36 cellular contexts compared by ENCODE assay signal in the genomic region with DNA sequence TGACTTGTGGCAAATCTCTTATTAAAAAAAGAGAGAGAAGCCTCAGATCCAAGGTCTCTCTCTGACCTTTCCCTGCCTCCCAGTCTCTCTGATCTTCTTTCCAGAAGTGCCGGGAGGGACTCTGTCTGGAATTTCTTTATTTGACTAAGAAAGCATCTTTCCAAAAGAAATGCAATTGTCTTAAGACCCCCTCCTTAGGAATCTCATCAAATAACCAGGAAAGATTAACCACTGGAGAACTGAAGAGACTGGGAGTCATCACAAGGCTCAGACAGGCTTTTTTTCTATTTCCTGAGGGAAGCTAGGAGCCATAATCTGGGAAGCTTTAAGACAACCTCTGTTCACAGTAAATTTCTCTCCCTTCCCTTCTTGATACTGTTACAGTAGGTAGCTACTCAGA. TPM values are rescaled to one million over a fixed set of nuclear protein-coding genes. Genes with fewer than 3 reads are reported as not detected.
"Had no signal": no experiment of that assay in that cellular context is flagged by ENCODE, and none has a peak within 500 bp of the region (broad histone marks: within the 10 kb centered on the region; RNA-seq: fewer than 3 reads in every experiment).

No MANE protein-coding gene starts in this region.

- H3K4me1 ChIP-seq: breast epithelium had no signal

- H3K4me3 ChIP-seq: ascending aorta, body of pancreas, breast epithelium, PC-9 had no signal

- DNase-seq: activated CD4-positive, alpha-beta T cell treated with anti-CD3 and anti-CD28 coated beads for 1 hour; activated CD4-positive, alpha-beta T cell treated with anti-CD3 and anti-CD28 coated beads for 48 hours; activated CD4-positive, alpha-beta T cell treated with anti-CD3 and anti-CD28 coated beads, Interleukin-2, amount 50 U/mL, for 4 hours; activated CD4-positive, CD25-positive, alpha-beta regulatory T cell; activated CD8-positive, alpha-beta T cell treated with anti-CD3 and anti-CD28 coated beads for 36 hours; activated gamma-delta T cell; activated naive CD4-positive, alpha-beta T cell treated with Interleukin-2 at 50 U/mL for 16 hours; activated naive CD8-positive, alpha-beta T cell treated with anti-CD3 and anti-CD28 coated beads, Interleukin-2, amount 10 ng/mL, durations not matched to agents 7 days and 5 days; activated T-cell treated with anti-CD3 and anti-CD28 coated beads, Interleukin-2, amount 50 U/mL, for 1 hour; activated T-cell treated with anti-CD3 and anti-CD28 coated beads, Interleukin-2, amount 50 U/mL, for 72 hours; amygdala; body of pancreas; MM.1S; MV-4-11; NCI-H1092; NCI-H1436 treated with DMSO at 0.1 percent for 48 hours; NCI-H1694 treated with DMSO at 0.1 percent for 48 hours; NCI-H2029; NCI-H345; NCI-H524 treated with DMSO at 0.1 percent for 48 hours; NCI-H748 treated with DMSO at 0.1 percent for 48 hours; NK-92 treated with Interleukin-12 subunit alpha and Interleukin-12 subunit beta, amount 100 ng/mL, for 24 hours; PC-9; SW 1271; T-helper 1 cell; T-helper 2 cell; T-helper 9 cell had no signal

- ATAC-seq: activated CD8-positive, alpha-beta T cell treated with anti-CD3 and anti-CD28 coated beads for 36 hours; activated T-cell treated with anti-CD3 and anti-CD28 coated beads, Interleukin-2, amount 50 U/mL, for 72 hours; activated T-helper 17 cell treated with anti-CD3 and anti-CD28 coated beads, Interleukin-2, amount 50 U/mL, for 72 hours; body of pancreas; Right ventricle myocardium inferior had no signal

- H3K27ac ChIP-seq: body of pancreas, breast epithelium, PC-9, RWPE1, VCaP had no signal

- H3K9me3 ChIP-seq: ascending aorta, body of pancreas, breast epithelium had no signal

- H3K36me3 ChIP-seq: ascending aorta, breast epithelium had no signal

- H3K27me3 ChIP-seq: ascending aorta, body of pancreas, breast epithelium had no signal

RNA-seq across cellular contexts. Expression of a gene that starts 53.9 kb away (rescaled TPM):
- total RNA-seq: activated CD8-positive, alpha-beta T cell treated with anti-CD3 and anti-CD28 coated beads for 36 hours; activated T-cell treated with anti-CD3 and anti-CD28 coated beads, Interleukin-2, amount 50 U/mL, for 72 hours; activated T-helper 17 cell treated with anti-CD3 and anti-CD28 coated beads, Interleukin-2, amount 50 U/mL, for 72 hours; ascending aorta; body of pancreas; breast epithelium; LHCN-M2; NCI-H460; OCI-LY7; Right ventricle myocardium inferior had no signal
